Comparison of ENCODE assay signal across 8 cellular contexts in the genomic region with DNA sequence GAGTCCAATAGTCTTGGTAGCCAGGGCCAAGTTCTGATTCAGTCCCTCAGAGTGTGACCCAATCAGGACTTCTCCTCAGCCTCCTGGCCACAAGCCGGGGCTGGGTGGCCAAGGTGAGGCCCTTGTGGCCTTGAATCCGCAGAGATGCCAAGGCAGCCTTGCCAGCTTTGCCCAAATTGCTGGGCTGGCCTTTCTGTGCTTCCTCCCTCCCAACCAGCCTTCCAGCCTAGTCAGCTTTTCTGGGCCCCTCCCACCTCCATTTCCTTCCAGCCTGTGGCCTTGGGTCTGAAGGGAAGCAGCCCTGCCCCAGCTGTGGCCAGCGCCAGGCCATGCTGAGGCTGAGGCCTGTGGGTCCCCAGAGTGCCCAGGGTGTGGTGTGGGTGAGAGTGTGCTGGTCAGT. TPM values are rescaled to one million over a fixed set of nuclear protein-coding genes. Genes with fewer than 3 reads are reported as not detected.
DNase-seq lines count a peak whose midpoint lies in the region; ATAC-seq and TF ChIP-seq lines count a peak whose summit lies in the region.
"Had no signal": no experiment of that assay in that cellular context is flagged by ENCODE, and none has a peak within 500 bp of the region (broad histone marks: within the 10 kb centered on the region; RNA-seq: fewer than 3 reads in every experiment).

No MANE protein-coding gene starts in this region.

- intact Hi-C loops in ascending aorta (cut with DNase I) (loop anchor here (2.0 kb wide), 1 partner anchor 21 kb away; no protein-coding TSS in a partner anchor), lower leg skin (cut with DNase I; ENCODE audit: low total_unique reads) (no loop called here), thyroid gland (cut with DNase I) (no loop called here)

- H3K27me3 ChIP-seq in ascending aorta: no peaks in the 10 kb centered on the region
- no peaks in the 10 kb centered on the region for H3K27me3 ChIP-seq in thyroid gland

- H3K9me3 ChIP-seq in ascending aorta (no peaks in the 10 kb centered on the region), thyroid gland (no peaks in the 10 kb centered on the region)

- H3K4me1 ChIP-seq in ascending aorta: peaks cover 0 to 13% of the 10 kb centered on the region in 2 donors
- H3K4me1 ChIP-seq in thyroid gland: peaks cover 5 to 31% of the 10 kb centered on the region in 2 donors

- TF ChIP-seq POLR2A in NB4 (IDR thresholded peaks at IDR 0.05; ENCODE audit: extremely low read depth, insufficient read length) (no peak), lower leg skin (IDR thresholded peaks at IDR 0.05) (no peak), thyroid gland (IDR thresholded peaks at IDR 0.05) (no peak)

- DNase-seq in NB4 (ENCODE audit: low read depth) (peak; percentile 40), ascending aorta (ENCODE audit: low spot score in 2 of 2) (peak; percentile 47 to 87), lower leg skin (ENCODE audit: low spot score in 2 of 2) (peak; percentile 67 to 93), thyroid gland (peak; percentile 41 to 44), G401 (ENCODE audit: low spot score) (no peak)
- DNase-seq: naive B cell had no signal

- H3K4me3 ChIP-seq in NB4 (ENCODE audit: low read depth, low read length): no peak overlapping the region
- H3K4me3 ChIP-seq in ascending aorta: no peak overlapping the region
- H3K4me3 ChIP-seq in lower leg skin (ENCODE audit: low read depth, poor library complexity, severe bottlenecking): no peak overlapping the region
- no peak overlapping the region for H3K4me3 ChIP-seq in thyroid gland (replicated peaks in 1 of 3)

- H3K36me3 ChIP-seq in ascending aorta (no peaks in the 10 kb centered on the region), thyroid gland (no peaks in the 10 kb centered on the region)

- TF ChIP-seq CTCF in NB4 (IDR thresholded peaks at IDR 0.05; ENCODE audit: low read depth, low read length): no peak
- no peak for TF ChIP-seq CTCF in ascending aorta (IDR thresholded peaks at IDR 0.05)
- TF ChIP-seq CTCF in lower leg skin (IDR thresholded peaks at IDR 0.05): no peak
- TF ChIP-seq CTCF in thyroid gland (IDR thresholded peaks at IDR 0.05): no peak

- 20 to 28% methylated on average over 3 of the region's 3 CpGs for WGBS in lower leg skin, 2 donors
- 75 to 88% methylated on average over 2 to 3 of the region's 3 CpGs for WGBS in thyroid gland, 2 donors

- peak overlapping the region; percentile 58 to 60 for H3K27ac ChIP-seq in ascending aorta
- H3K27ac ChIP-seq in thyroid gland: peak overlapping the region in 2 of 3 donors; percentile 60 to 77

- ATAC-seq in HG02642 (IDR thresholded peaks at IDR 0.05; ENCODE audit: poor library complexity, unreplicated experiment) (no peak), HG03521 (IDR thresholded peaks at IDR 0.05; ENCODE audit: unreplicated experiment) (no peak)

- in situ Hi-C loops in G401 (cut with HindIII; ENCODE audit: low sequenced_read_pairs): no loop called here

RNA-seq across cellular contexts. Expression of gene ANKDD1A, which starts 34.3 kb away (rescaled TPM):
- total RNA-seq in ascending aorta (28.6 TPM), lower leg skin (1 to 10 TPM; 1.3 to 2.8 (median 1.7) TPM), thyroid gland (10 to 100 TPM in 1 of 4 donors, 1 to 10 TPM in 3; 5.1 to 11.9 (median 6.3) TPM)
- total RNA-seq in G401 (2014; rRNA removed; shearing (Covaris generic)): 0.92 and 0.95 TPM in 2 replicates

RNA-seq across cellular contexts. Expression of gene PLEKHO2, which starts 35.7 kb away (rescaled TPM):
- 41.4 TPM for total RNA-seq in ascending aorta
- 10 to 100 TPM in 1 of 4 donors, 1 to 10 TPM in 3; 5.7 to 15.6 (median 7.3) TPM for total RNA-seq in lower leg skin
- 10 to 100 TPM; 31.3 to 53.6 (median 46.1) TPM for total RNA-seq in thyroid gland
- 16.1 and 17.4 TPM in 2 replicates for total RNA-seq in G401 (2014; rRNA removed; shearing (Covaris generic))

RNA-seq across cellular contexts. Expression of gene PIF1, which starts 52.0 kb away (rescaled TPM):
- total RNA-seq in ascending aorta (not detected), lower leg skin (1 to 10 TPM in 3 of 4 donors, under 1 TPM in 1; 0.25 to 2.5 (median 1.7) TPM), thyroid gland (1 to 10 TPM in 1 of 4 donors, under 1 TPM in 2, not detected in 1; 0.33 to 1.1 (median 0.54) TPM)
- 23.0 and 37.9 TPM in 2 replicates for total RNA-seq in G401 (2014; rRNA removed; shearing (Covaris generic))
